Comparison of ENCODE assay signal across 1 cellular context in genomic region chr11:20544536-20545237, GRCh38.
TF ChIP-seq lines count a peak whose summit lies in the region.

No MANE protein-coding gene starts in this region.

TF ChIP-seq in GM23338, 12 proteins besides CTCF, POLR2A, EP300 and RAD21 (continued from another document):
- TF ChIP-seq, protein P1, sequence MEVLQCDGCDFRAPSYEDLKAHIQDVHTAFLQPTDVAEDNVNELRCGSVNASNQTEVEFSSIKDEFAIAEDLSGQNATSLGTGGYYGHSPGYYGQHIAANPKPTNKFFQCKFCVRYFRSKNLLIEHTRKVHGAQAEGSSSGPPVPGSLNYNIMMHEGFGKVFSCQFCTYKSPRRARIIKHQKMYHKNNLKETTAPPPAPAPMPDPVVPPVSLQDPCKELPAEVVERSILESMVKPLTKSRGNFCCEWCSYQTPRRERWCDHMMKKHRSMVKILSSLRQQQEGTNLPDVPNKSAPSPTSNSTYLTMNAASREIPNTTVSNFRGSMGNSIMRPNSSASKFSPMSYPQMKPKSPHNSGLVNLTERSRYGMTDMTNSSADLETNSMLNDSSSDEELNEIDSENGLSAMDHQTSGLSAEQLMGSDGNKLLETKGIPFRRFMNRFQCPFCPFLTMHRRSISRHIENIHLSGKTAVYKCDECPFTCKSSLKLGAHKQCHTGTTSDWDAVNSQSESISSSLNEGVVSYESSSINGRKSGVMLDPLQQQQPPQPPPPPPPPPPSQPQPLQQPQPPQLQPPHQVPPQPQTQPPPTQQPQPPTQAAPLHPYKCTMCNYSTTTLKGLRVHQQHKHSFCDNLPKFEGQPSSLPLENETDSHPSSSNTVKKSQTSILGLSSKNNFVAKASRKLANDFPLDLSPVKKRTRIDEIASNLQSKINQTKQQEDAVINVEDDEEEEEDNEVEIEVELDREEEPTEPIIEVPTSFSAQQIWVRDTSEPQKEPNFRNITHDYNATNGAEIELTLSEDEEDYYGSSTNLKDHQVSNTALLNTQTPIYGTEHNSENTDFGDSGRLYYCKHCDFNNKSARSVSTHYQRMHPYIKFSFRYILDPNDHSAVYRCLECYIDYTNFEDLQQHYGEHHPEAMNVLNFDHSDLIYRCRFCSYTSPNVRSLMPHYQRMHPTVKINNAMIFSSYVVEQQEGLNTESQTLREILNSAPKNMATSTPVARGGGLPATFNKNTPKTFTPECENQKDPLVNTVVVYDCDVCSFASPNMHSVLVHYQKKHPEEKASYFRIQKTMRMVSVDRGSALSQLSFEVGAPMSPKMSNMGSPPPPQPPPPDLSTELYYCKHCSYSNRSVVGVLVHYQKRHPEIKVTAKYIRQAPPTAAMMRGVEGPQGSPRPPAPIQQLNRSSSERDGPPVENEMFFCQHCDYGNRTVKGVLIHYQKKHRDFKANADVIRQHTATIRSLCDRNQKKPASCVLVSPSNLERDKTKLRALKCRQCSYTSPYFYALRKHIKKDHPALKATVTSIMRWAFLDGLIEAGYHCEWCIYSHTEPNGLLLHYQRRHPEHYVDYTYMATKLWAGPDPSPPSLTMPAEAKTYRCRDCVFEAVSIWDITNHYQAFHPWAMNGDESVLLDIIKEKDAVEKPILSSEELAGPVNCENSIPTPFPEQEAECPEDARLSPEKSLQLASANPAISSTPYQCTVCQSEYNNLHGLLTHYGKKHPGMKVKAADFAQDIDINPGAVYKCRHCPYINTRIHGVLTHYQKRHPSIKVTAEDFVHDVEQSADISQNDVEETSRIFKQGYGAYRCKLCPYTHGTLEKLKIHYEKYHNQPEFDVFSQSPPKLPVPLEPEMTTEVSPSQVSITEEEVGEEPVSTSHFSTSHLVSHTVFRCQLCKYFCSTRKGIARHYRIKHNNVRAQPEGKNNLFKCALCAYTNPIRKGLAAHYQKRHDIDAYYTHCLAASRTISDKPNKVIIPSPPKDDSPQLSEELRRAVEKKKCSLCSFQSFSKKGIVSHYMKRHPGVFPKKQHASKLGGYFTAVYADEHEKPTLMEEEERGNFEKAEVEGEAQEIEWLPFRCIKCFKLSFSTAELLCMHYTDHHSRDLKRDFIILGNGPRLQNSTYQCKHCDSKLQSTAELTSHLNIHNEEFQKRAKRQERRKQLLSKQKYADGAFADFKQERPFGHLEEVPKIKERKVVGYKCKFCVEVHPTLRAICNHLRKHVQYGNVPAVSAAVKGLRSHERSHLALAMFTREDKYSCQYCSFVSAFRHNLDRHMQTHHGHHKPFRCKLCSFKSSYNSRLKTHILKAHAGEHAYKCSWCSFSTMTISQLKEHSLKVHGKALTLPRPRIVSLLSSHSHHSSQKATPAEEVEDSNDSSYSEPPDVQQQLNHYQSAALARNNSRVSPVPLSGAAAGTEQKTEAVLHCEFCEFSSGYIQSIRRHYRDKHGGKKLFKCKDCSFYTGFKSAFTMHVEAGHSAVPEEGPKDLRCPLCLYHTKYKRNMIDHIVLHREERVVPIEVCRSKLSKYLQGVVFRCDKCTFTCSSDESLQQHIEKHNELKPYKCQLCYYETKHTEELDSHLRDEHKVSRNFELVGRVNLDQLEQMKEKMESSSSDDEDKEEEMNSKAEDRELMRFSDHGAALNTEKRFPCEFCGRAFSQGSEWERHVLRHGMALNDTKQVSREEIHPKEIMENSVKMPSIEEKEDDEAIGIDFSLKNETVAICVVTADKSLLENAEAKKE (CRISPR knock-in tag; IDR thresholded peaks at IDR 0.05) = no peak
- TF ChIP-seq ETS1 (IDR thresholded peaks at IDR 0.05) (no peak), JUNB (IDR thresholded peaks at IDR 0.05; ENCODE audit: unreplicated experiment) (no peak), ZNF114 (CRISPR knock-in tag; IDR thresholded peaks at IDR 0.05) (no peak), ZNF331 (CRISPR knock-in tag; IDR thresholded peaks at IDR 0.05; ENCODE audit: low read depth) (no peak), EZH2phosphoT487 (IDR thresholded peaks at IDR 0.05; ENCODE audit: unreplicated experiment) (no peak)
